In the genomic region with DNA sequence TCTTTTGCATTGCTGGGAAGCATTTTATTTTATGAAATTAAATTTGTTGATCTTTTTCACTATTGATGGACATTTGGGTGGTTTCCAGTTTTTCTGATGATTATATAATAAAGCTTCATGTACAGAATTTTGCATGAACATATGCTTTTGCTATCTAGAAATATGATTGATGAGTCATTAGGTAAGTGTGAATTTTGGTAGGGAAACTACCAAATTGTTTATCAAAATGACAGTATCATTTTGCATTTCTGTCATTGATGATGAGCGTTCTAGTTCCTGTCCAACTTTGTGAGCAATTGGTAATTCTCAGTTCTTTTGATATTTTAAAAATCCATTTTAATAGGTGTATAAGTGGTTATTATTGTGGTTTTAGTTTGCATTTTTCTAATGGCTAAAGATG, we compare ENCODE assay signal across 1 cellular context.
TF ChIP-seq lines count a peak whose summit lies in the region.

No MANE protein-coding gene starts in this region.

TF ChIP-seq in GM12878, 131 proteins besides CTCF, POLR2A, EP300 and RAD21 (continued from another document):
- TF ChIP-seq CUX1 (IDR thresholded peaks at IDR 0.05; ENCODE audit: insufficient replicate concordance, low read depth, low read length) (peak; percentile 29), RELB (IDR thresholded peaks at IDR 0.05; ENCODE audit: low read depth) (peak; percentile 35; the same call in 1 of the 2 replicates), MTA2 (IDR thresholded peaks at IDR 0.05; ENCODE audit: low read depth) (peak; percentile 59), ATF7 (IDR thresholded peaks at IDR 0.05; ENCODE audit: low read depth) (peak; percentile 76), TCF3 (IDR thresholded peaks at IDR 0.05; ENCODE audit: borderline replicate concordance, insufficient read depth, low read depth, low read length) (no peak)
- TF ChIP-seq, protein P1, sequence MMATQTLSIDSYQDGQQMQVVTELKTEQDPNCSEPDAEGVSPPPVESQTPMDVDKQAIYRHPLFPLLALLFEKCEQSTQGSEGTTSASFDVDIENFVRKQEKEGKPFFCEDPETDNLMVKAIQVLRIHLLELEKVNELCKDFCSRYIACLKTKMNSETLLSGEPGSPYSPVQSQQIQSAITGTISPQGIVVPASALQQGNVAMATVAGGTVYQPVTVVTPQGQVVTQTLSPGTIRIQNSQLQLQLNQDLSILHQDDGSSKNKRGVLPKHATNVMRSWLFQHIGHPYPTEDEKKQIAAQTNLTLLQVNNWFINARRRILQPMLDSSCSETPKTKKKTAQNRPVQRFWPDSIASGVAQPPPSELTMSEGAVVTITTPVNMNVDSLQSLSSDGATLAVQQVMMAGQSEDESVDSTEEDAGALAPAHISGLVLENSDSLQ (IDR thresholded peaks at IDR 0.05): peak; percentile 71; the same call in 1 of the 2 replicates
- TF ChIP-seq, protein P2, sequence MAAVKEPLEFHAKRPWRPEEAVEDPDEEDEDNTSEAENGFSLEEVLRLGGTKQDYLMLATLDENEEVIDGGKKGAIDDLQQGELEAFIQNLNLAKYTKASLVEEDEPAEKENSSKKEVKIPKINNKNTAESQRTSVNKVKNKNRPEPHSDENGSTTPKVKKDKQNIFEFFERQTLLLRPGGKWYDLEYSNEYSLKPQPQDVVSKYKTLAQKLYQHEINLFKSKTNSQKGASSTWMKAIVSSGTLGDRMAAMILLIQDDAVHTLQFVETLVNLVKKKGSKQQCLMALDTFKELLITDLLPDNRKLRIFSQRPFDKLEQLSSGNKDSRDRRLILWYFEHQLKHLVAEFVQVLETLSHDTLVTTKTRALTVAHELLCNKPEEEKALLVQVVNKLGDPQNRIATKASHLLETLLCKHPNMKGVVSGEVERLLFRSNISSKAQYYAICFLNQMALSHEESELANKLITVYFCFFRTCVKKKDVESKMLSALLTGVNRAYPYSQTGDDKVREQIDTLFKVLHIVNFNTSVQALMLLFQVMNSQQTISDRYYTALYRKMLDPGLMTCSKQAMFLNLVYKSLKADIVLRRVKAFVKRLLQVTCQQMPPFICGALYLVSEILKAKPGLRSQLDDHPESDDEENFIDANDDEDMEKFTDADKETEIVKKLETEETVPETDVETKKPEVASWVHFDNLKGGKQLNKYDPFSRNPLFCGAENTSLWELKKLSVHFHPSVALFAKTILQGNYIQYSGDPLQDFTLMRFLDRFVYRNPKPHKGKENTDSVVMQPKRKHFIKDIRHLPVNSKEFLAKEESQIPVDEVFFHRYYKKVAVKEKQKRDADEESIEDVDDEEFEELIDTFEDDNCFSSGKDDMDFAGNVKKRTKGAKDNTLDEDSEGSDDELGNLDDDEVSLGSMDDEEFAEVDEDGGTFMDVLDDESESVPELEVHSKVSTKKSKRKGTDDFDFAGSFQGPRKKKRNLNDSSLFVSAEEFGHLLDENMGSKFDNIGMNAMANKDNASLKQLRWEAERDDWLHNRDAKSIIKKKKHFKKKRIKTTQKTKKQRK (IDR thresholded peaks at IDR 0.05; ENCODE audit: low read depth, low read length): no peak
